24 cellular contexts compared by ENCODE assay signal in the genomic region with DNA sequence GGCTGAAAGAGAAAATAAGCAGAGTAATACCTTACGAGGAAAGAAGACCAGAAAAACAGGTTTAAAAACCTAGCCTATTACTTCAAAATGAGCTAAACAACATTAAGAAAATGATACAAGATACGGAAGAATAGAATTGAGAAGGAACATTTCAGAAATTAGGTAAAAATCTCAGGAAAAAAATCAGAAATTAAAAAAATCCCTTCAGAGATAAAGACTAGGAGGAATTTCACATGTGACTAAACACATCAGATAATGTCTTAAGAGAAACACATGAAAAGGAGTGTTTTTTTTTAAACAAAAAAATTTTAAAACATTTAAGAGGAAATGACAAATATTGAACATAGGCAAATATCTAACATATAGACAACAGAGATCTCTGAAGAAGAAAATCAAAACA.
"Had no signal": no experiment of that assay in that cellular context is flagged by ENCODE, and none has a peak within 500 bp of the region (broad histone marks: within the 10 kb centered on the region; RNA-seq: fewer than 3 reads in every experiment).

No MANE protein-coding gene starts in this region.

- FAIRE-seq: TTC549 had no signal

- H3K27me3 Mint-ChIP-seq: activated B cell treated with CpG ODN at 0.5 μM for 24 hours; activated CD8-positive, alpha-beta T cell treated with anti-CD3 and anti-CD28 coated beads for 36 hours; activated T-cell treated with anti-CD3 and anti-CD28 coated beads, Interleukin-2, amount 50 U/mL, for 24 hours; stimulated activated memory B cell treated with anti-CD40 and anti-IgM and Interleukin-4, amounts not matched to agents 10 μg/mL and 1 μg/mL and 100 μg/mL, for 72 hours had no signal

- H3K27me3 ChIP-seq: brain microvascular endothelial cell, ovary, testis, upper lobe of right lung had no signal

- H3K9me3 ChIP-seq: ovary, testis, upper lobe of right lung had no signal

- H3K36me3 ChIP-seq: brain microvascular endothelial cell, ovary, upper lobe of right lung had no signal

- H3K4me1 ChIP-seq: testis, upper lobe of right lung had no signal

- ATAC-seq: activated CD8-positive, alpha-beta T cell treated with anti-CD3 and anti-CD28 coated beads for 36 hours; left lobe of liver; sciatic nerve; stimulated activated memory B cell treated with anti-CD40 and anti-IgM and Interleukin-4, amounts not matched to agents 10 μg/mL and 1 μg/mL and 100 μg/mL, for 72 hours; upper lobe of right lung had no signal

- H3K4me3 Mint-ChIP-seq: activated B cell treated with CpG ODN at 0.5 μM for 24 hours; activated CD8-positive, alpha-beta T cell treated with anti-CD3 and anti-CD28 coated beads for 36 hours; activated naive CD4-positive, alpha-beta T cell treated with anti-CD3 and anti-CD28 coated beads for 36 hours; activated T-cell treated with anti-CD3 and anti-CD28 coated beads, Interleukin-2, amount 50 U/mL, for 24 hours; stimulated activated memory B cell treated with anti-CD40 and anti-IgM and Interleukin-4, amounts not matched to agents 10 μg/mL and 1 μg/mL and 100 μg/mL, for 72 hours had no signal

- H3K27ac Mint-ChIP-seq: activated B cell treated with CpG ODN at 0.5 μM for 24 hours; activated CD8-positive, alpha-beta T cell treated with anti-CD3 and anti-CD28 coated beads for 36 hours; activated naive CD4-positive, alpha-beta T cell treated with anti-CD3 and anti-CD28 coated beads for 36 hours; activated T-cell treated with anti-CD3 and anti-CD28 coated beads, Interleukin-2, amount 50 U/mL, for 24 hours; stimulated activated memory B cell treated with anti-CD40 and anti-IgM and Interleukin-4, amounts not matched to agents 10 μg/mL and 1 μg/mL and 100 μg/mL, for 72 hours had no signal

- DNase-seq: activated B cell treated with CpG ODN at 0.5 μM for 24 hours; activated CD4-positive, alpha-beta T cell treated with anti-CD3 and anti-CD28 coated beads for 48 hours; activated CD8-positive, alpha-beta T cell treated with anti-CD3 and anti-CD28 coated beads for 36 hours; activated naive CD4-positive, alpha-beta T cell treated with anti-CD3 and anti-CD28 coated beads for 36 hours; activated T-cell treated with anti-CD3 and anti-CD28 coated beads, Interleukin-2, amount 50 U/mL, for 24 hours; aorta; brain microvascular endothelial cell; central memory CD4-positive, alpha-beta T cell; erythroblast; foreskin melanocyte; glutamatergic neuron; hypothalamus; islet precursor cell; ovary; stimulated activated CD4-positive, alpha-beta T cell treated with anti-CD3 and anti-CD28 coated beads, Interleukin-4, amount 100 ng/mL, for 24 hours; SW 1271; testis; upper lobe of right lung had no signal

- H3K27ac ChIP-seq: brain microvascular endothelial cell, coronary artery, ovary, testis, upper lobe of right lung had no signal

- H3K9me3 Mint-ChIP-seq: activated B cell treated with CpG ODN at 0.5 μM for 24 hours; activated CD8-positive, alpha-beta T cell treated with anti-CD3 and anti-CD28 coated beads for 36 hours; activated naive CD4-positive, alpha-beta T cell treated with anti-CD3 and anti-CD28 coated beads for 36 hours; activated T-cell treated with anti-CD3 and anti-CD28 coated beads, Interleukin-2, amount 50 U/mL, for 24 hours; stimulated activated memory B cell treated with anti-CD40 and anti-IgM and Interleukin-4, amounts not matched to agents 10 μg/mL and 1 μg/mL and 100 μg/mL, for 72 hours had no signal

- H3K4me3 ChIP-seq: coronary artery, lung, ovary, testis, upper lobe of right lung had no signal
